Comparison of ENCODE assay signal across 15 cellular contexts in genomic region chr6:68040312-68040778, GRCh38.
DNase-seq lines count a peak whose midpoint lies in the region; ATAC-seq and TF ChIP-seq lines count a peak whose summit lies in the region.
"Had no signal": no experiment of that assay in that cellular context is flagged by ENCODE, and none has a peak within 500 bp of the region (broad histone marks: within the 10 kb centered on the region; RNA-seq: fewer than 3 reads in every experiment).

No MANE protein-coding gene starts in this region.

- H2AFZ ChIP-seq in mesenchymal stem cell (ENCODE audit: low read depth, low read length): no peak overlapping the region
- H2AFZ ChIP-seq: parathyroid adenoma had no signal

- H2BK5ac ChIP-seq in mesenchymal stem cell (ENCODE audit: low read depth, low read length, poor library complexity, severe bottlenecking): no peak overlapping the region

- peak overlapping the region; percentile 42 to 75 (median 66) for H3K27ac ChIP-seq in BLaER1 treated with 17β-estradiol and CSF1 and Interleukin-3, amounts not matched to agents 10 nM and 100 nM
- peak overlapping the region; percentile 99 for H3K27ac ChIP-seq in HUES6 (ENCODE audit: low read depth, low read length)
- H3K27ac ChIP-seq in mesenchymal stem cell (ENCODE audit: low read length, poor library complexity, severe bottlenecking): no peak overlapping the region
- H3K27ac ChIP-seq: epithelial cell of prostate, parathyroid adenoma, SK-N-MC had no signal

- H4K8ac ChIP-seq in mesenchymal stem cell (ENCODE audit: low read length): peak overlapping the region; percentile 41

- H3K14ac ChIP-seq in mesenchymal stem cell (ENCODE audit: low read length in 2 of 2): no peak overlapping the region

- no peak overlapping the region for H2AK5ac ChIP-seq in mesenchymal stem cell (ENCODE audit: low read length, severe bottlenecking)

- H4K91ac ChIP-seq in mesenchymal stem cell (ENCODE audit: low read length): no peak overlapping the region

- no peak for DNase-seq in mesenchymal stem cell
- DNase-seq in GM19240 (ENCODE audit: insufficient read length, low spot score): no peak
- DNase-seq in OCI-M1 (lab: John Stamatoyannopoulos, UW): no peak
- no peak for DNase-seq in NOMO-1 treated with DMSO at 0.1 percent for 48 hours (lab: John Stamatoyannopoulos, UW; ENCODE audit: unreplicated experiment)
- DNase-seq: activated CD4-positive, alpha-beta memory T cell treated with anti-CD3 and anti-CD28 coated beads, Interleukin-2, amount 10 ng/mL, durations not matched to agents 7 days and 5 days; amniotic stem cell; CD4-positive, CD25-positive, alpha-beta regulatory T cell; stimulated activated CD4-positive, alpha-beta T cell treated with anti-CD3 and anti-CD28 coated beads, Interleukin-4, amount 100 ng/mL, for 24 hours had no signal

- no peak overlapping the region for H3K27ac Mint-ChIP-seq in brain
- H3K27ac Mint-ChIP-seq: activated CD4-positive, alpha-beta memory T cell treated with anti-CD3 and anti-CD28 coated beads, Interleukin-2, amount 10 ng/mL, durations not matched to agents 7 days and 5 days had no signal

- H4K20me1 ChIP-seq in BLaER1 treated with 17β-estradiol and CSF1 and Interleukin-3, amounts not matched to agents 10 nM and 100 nM: no peaks in the 10 kb centered on the region

- H3K18ac ChIP-seq in mesenchymal stem cell (ENCODE audit: low read depth in 1 of 2, low read length in 2 of 2): no peak overlapping the region

- no peak for TF ChIP-seq CTCF in brain (conservative IDR thresholded peaks at IDR 0.05)

- H3K9ac ChIP-seq in BLaER1 treated with 17β-estradiol and CSF1 and Interleukin-3, amounts not matched to agents 10 nM and 100 nM: peak overlapping the region; percentile 44 to 71 (median 66)
- H3K9ac ChIP-seq in HUES6 (ENCODE audit: low read length) (peak overlapping the region; percentile 89), mesenchymal stem cell (ENCODE audit: low read length) (no peak overlapping the region)
- H3K9ac ChIP-seq: parathyroid adenoma had no signal

- peaks cover 0 to 3% (median 0%) of the 10 kb centered on the region in 5 experiments for H3K9me3 Mint-ChIP-seq in brain

- WGBS in mesenchymal stem cell: 74% methylated on average over 13 of the region's 13 CpGs

- no peaks in the 10 kb centered on the region for H3K4me1 ChIP-seq in BLaER1 treated with 17β-estradiol and CSF1 and Interleukin-3, amounts not matched to agents 10 nM and 100 nM
- H3K4me1 ChIP-seq in HUES6 (ENCODE audit: control insufficient read depth, insufficient read depth, low read length) (peaks cover 49% of the 10 kb centered on the region), mesenchymal stem cell (ENCODE audit: control insufficient read depth, insufficient read depth, low read depth, low read length) (no peaks in the 10 kb centered on the region)
- H3K4me1 ChIP-seq: parathyroid adenoma had no signal

- H3K9me3 ChIP-seq in BLaER1 treated with 17β-estradiol and CSF1 and Interleukin-3, amounts not matched to agents 10 nM and 100 nM (replicated peaks in 1 of 11): no peaks in the 10 kb centered on the region
- H3K9me3 ChIP-seq in HUES6 (ENCODE audit: control insufficient read depth, insufficient read depth, low read depth, low read length) (peaks cover 17% of the 10 kb centered on the region), mesenchymal stem cell (ENCODE audit: control insufficient read depth, low read length) (no peaks in the 10 kb centered on the region)

- H3K4me2 ChIP-seq in BLaER1 treated with 17β-estradiol and CSF1 and Interleukin-3, amounts not matched to agents 10 nM and 100 nM: peak overlapping the region; percentile 44 to 76 (median 64)
- no peak overlapping the region for H3K4me2 ChIP-seq in mesenchymal stem cell (ENCODE audit: low read length, poor library complexity, severe bottlenecking)

- H3K36me3 Mint-ChIP-seq in brain: no peaks in the 10 kb centered on the region
- H3K36me3 Mint-ChIP-seq: CD4-positive, CD25-positive, alpha-beta regulatory T cell had no signal

- peak overlapping the region; percentile 48 to 59 (median 50) for H3K4me3 ChIP-seq in BLaER1 treated with 17β-estradiol and CSF1 and Interleukin-3, amounts not matched to agents 10 nM and 100 nM
- H3K4me3 ChIP-seq in HUES6 (ENCODE audit: low read depth, low read length): peak overlapping the region; percentile 51
- H3K4me3 ChIP-seq in mesenchymal stem cell (ENCODE audit: insufficient read depth in 1 of 2, low read depth in 1 of 2, low read length in 2 of 2): peak overlapping the region in 1 of 2 experiments; percentile 46
- H3K4me3 ChIP-seq: SK-N-MC had no signal

- H3K27me3 ChIP-seq in BLaER1 treated with 17β-estradiol and CSF1 and Interleukin-3, amounts not matched to agents 10 nM and 100 nM: no peaks in the 10 kb centered on the region
- H3K27me3 ChIP-seq in HUES6 (ENCODE audit: control insufficient read depth, insufficient read depth, low read length) (no peaks in the 10 kb centered on the region), mesenchymal stem cell (ENCODE audit: control insufficient read depth in 1 of 2, insufficient read depth in 1 of 2, low read length in 2 of 2) (no peaks in the 10 kb centered on the region)

- H3K79me1 ChIP-seq in mesenchymal stem cell (replicated peaks; ENCODE audit: low read length, poor library complexity, severe bottlenecking): no peaks in the 10 kb centered on the region

- H2BK12ac ChIP-seq in mesenchymal stem cell (ENCODE audit: low read length in 2 of 2): no peak overlapping the region

- no peak overlapping the region for H2BK15ac ChIP-seq in mesenchymal stem cell (ENCODE audit: low read depth, poor library complexity, severe bottlenecking)

- H3K36me3 ChIP-seq in BLaER1 treated with 17β-estradiol and CSF1 and Interleukin-3, amounts not matched to agents 10 nM and 100 nM: no peaks in the 10 kb centered on the region
- peaks cover 4% of the 10 kb centered on the region; the same call in 1 of the 2 replicates for H3K36me3 ChIP-seq in HUES6 (ENCODE audit: control insufficient read depth, insufficient read depth, low read length)
- no peaks in the 10 kb centered on the region for H3K36me3 ChIP-seq in mesenchymal stem cell (ENCODE audit: control insufficient read depth in 1 of 2, insufficient read depth in 2 of 2, low read depth in 1 of 2, low read length in 2 of 2)

- no peaks in the 10 kb centered on the region for H3K27me3 Mint-ChIP-seq in brain
- H3K27me3 Mint-ChIP-seq: activated CD4-positive, alpha-beta memory T cell treated with anti-CD3 and anti-CD28 coated beads, Interleukin-2, amount 10 ng/mL, durations not matched to agents 7 days and 5 days; CD4-positive, CD25-positive, alpha-beta regulatory T cell had no signal

- H3K23ac ChIP-seq in mesenchymal stem cell (ENCODE audit: low read length in 2 of 2): no peak overlapping the region

- peak overlapping the region in 3 of 5 experiments; percentile 1 to 28 (median 1) for H3K4me3 Mint-ChIP-seq in brain
- H3K4me3 Mint-ChIP-seq: activated CD4-positive, alpha-beta memory T cell treated with anti-CD3 and anti-CD28 coated beads, Interleukin-2, amount 10 ng/mL, durations not matched to agents 7 days and 5 days had no signal

- no peak overlapping the region for H3K4ac ChIP-seq in mesenchymal stem cell (ENCODE audit: low read depth in 1 of 2, low read length in 2 of 2)

- no peak for ATAC-seq in HG03565 (IDR thresholded peaks at IDR 0.05; ENCODE audit: unreplicated experiment)

- H3K4me1 Mint-ChIP-seq in brain: peaks cover 9% of the 10 kb centered on the region
- H3K4me1 Mint-ChIP-seq: activated CD4-positive, alpha-beta memory T cell treated with anti-CD3 and anti-CD28 coated beads, Interleukin-2, amount 10 ng/mL, durations not matched to agents 7 days and 5 days; CD4-positive, CD25-positive, alpha-beta regulatory T cell had no signal

- no peak overlapping the region for H2BK120ac ChIP-seq in mesenchymal stem cell (ENCODE audit: low read depth, low read length)
